10 cellular contexts compared by ENCODE assay signal in genomic region chr1:75791022-75791421, GRCh38. TPM values are rescaled to one million over a fixed set of nuclear protein-coding genes. Genes with fewer than 3 reads are reported as not detected.
DNase-seq lines count a peak whose midpoint lies in the region; ATAC-seq and TF ChIP-seq lines count a peak whose summit lies in the region.
"Had no signal": no experiment of that assay in that cellular context is flagged by ENCODE, and none has a peak within 500 bp of the region (broad histone marks: within the 10 kb centered on the region; RNA-seq: fewer than 3 reads in every experiment).

No MANE protein-coding gene starts in this region.

- H3K27ac ChIP-seq in A673 (ENCODE audit: low read depth, low read length, poor library complexity, severe bottlenecking), result peak overlapping the region; percentile 21

- peaks cover 30% of the 10 kb centered on the region for H3K4me1 Mint-ChIP-seq in activated T-helper 17 cell treated with anti-CD3 and anti-CD28 coated beads, Interleukin-2, amount 50 U/mL, for 72 hours

- H3K4me1 ChIP-seq in A673 (ENCODE audit: insufficient read depth, low read length, poor library complexity, severe bottlenecking), result peaks cover 25% of the 10 kb centered on the region

- peak overlapping the region; percentile 99 for H3K4me3 Mint-ChIP-seq in activated T-helper 17 cell treated with anti-CD3 and anti-CD28 coated beads, Interleukin-2, amount 50 U/mL, for 72 hours

- no peaks in the 10 kb centered on the region for H3K27me3 ChIP-seq in A673 (replicated peaks; ENCODE audit: insufficient read depth, low read depth, low read length, poor library complexity)

- peak overlapping the region; percentile 67 for H3K4me3 ChIP-seq in A673 (ENCODE audit: low read depth, low read length, poor library complexity, severe bottlenecking)

- peak overlapping the region; percentile 97 for H3K27ac Mint-ChIP-seq in activated T-helper 17 cell treated with anti-CD3 and anti-CD28 coated beads, Interleukin-2, amount 50 U/mL, for 72 hours

- no peak for ATAC-seq in activated T-helper 17 cell treated with anti-CD3 and anti-CD28 coated beads, Interleukin-2, amount 50 U/mL, for 72 hours (replicated peaks)
- ATAC-seq in GM18502 (IDR thresholded peaks at IDR 0.05; ENCODE audit: poor library complexity, unreplicated experiment), result no peak
- ATAC-seq in HG02571 (IDR thresholded peaks at IDR 0.05; ENCODE audit: unreplicated experiment), result no peak

- intact Hi-C loops in A673 (cut with micrococcal nuclease; ENCODE audit: unreplicated experiment), result no loop called here

- no TSS peak for BruUV-seq in A673 (replicated peaks; lab: Mats Ljungman, UMichigan)

- in situ Hi-C loops in G401 (cut with HindIII; ENCODE audit: low sequenced_read_pairs), result no loop called here

- POLR2A ChIA-PET in A673 (lab: Charles Lee; ENCODE audit: low non-redundant PET), result interaction anchor here (0.7 kb wide), 1 partner anchor 16 kb away, joined by 3 read pairs; no protein-coding TSS in a partner anchor

- TF ChIP-seq CTCF in A673 (conservative IDR thresholded peaks at IDR 0.05; ENCODE audit: low read depth, low read length), result no peak

- H3K27me3 Mint-ChIP-seq in activated T-helper 17 cell treated with anti-CD3 and anti-CD28 coated beads, Interleukin-2, amount 50 U/mL, for 72 hours, result no peaks in the 10 kb centered on the region

- H3K9me3 ChIP-seq in A673 (ENCODE audit: low read depth, low read length, poor library complexity, severe bottlenecking), result no peaks in the 10 kb centered on the region

- peaks cover 88% of the 10 kb centered on the region for H3K36me3 ChIP-seq in A673 (ENCODE audit: insufficient read depth, low read length, poor library complexity, severe bottlenecking)

- no peak for DNase-seq in A673 (ENCODE audit: low spot score)
- peak; percentile 45 for DNase-seq in HCEC 1CT
- peak; percentile 37 for DNase-seq in kidney tubule cell (ENCODE audit: low spot score)
- DNase-seq in G401 (ENCODE audit: low spot score), result no peak
- DNase-seq in GF-D8 (lab: John Stamatoyannopoulos, UW), result no peak
- DNase-seq: erythroblast, T-helper 9 cell had no signal

- peaks cover 100% of the 10 kb centered on the region for H3K36me3 Mint-ChIP-seq in activated T-helper 17 cell treated with anti-CD3 and anti-CD28 coated beads, Interleukin-2, amount 50 U/mL, for 72 hours (ENCODE audit: low read depth)

- CTCF ChIA-PET in A673 (lab: Charles Lee), result no interaction called here

- H3K9me3 Mint-ChIP-seq in activated T-helper 17 cell treated with anti-CD3 and anti-CD28 coated beads, Interleukin-2, amount 50 U/mL, for 72 hours, result no peaks in the 10 kb centered on the region

RNA-seq across cellular contexts. Expression of gene RABGGTB, which starts 5.0 kb away (rescaled TPM):
- 140 and 171 TPM in 2 replicates for total RNA-seq in A673 (2021)
- 100 to 1,000 TPM; 109 to 165 TPM for total RNA-seq in activated T-helper 17 cell treated with anti-CD3 and anti-CD28 coated beads, Interleukin-2, amount 50 U/mL, for 72 hours
- total RNA-seq in G401 (2014; rRNA removed; shearing (Covaris generic)), result 67.6 and 109 TPM in 2 replicates

RNA-seq across cellular contexts. Expression of gene MSH4, which starts 5.7 kb away (rescaled TPM):
- total RNA-seq in A673 (2021), result 0.59 and 1.0 TPM in 2 replicates
- under 1 TPM; 0.32 to 0.95 TPM for total RNA-seq in activated T-helper 17 cell treated with anti-CD3 and anti-CD28 coated beads, Interleukin-2, amount 50 U/mL, for 72 hours
- not detected in 2 replicates for total RNA-seq in G401 (2014; rRNA removed; shearing (Covaris generic))

Comparison
In these comparisons a context has a peak if more than half of its experiments do, and no peak if none do; other contexts are left out.
1. DNase-seq: peak in HCEC 1CT (single experiment) and kidney tubule cell (single experiment); none in A673 (single experiment), G401 (single experiment) and GF-D8 (single experiment).